8 cellular contexts compared by ENCODE assay signal in the genomic region with DNA sequence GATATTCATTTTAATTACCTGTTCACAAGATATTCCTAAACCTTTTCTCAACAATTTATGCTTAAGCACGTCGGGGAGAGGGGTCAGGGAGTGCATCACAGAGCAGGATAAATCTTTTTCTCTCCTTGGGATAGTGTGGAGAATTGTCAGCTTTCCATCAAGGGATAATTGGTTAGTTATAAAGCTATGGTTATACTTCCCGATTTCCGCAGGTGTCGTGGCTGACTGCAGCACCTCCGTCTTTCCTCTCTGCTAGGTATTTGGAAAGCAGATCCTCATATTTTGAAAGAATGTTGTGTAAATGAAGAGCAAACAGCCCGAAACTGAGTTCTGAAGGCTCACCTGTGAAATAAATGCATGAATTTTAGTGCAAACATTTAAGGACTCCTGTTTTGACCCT. TPM values are rescaled to one million over a fixed set of nuclear protein-coding genes. Genes with fewer than 3 reads are reported as not detected.
DNase-seq lines count a peak whose midpoint lies in the region; ATAC-seq, FAIRE-seq and TF ChIP-seq lines count a peak whose summit lies in the region.

No MANE protein-coding gene starts in this region.

- H3K27ac ChIP-seq in mesendoderm (ENCODE audit: low read depth, low read length): no peak overlapping the region

- H3K56ac ChIP-seq in mesendoderm (ENCODE audit: low read length): no peak overlapping the region

- WGBS in mesendoderm (ENCODE audit: extremely low coverage, insufficient coverage, low lambda C conversion rate): no CpG with 5 or more reads among the region's 7 CpGs

- H3K4me1 Mint-ChIP-seq in MCF 10A (ENCODE audit: insufficient read depth, unreplicated experiment): no peaks in the 10 kb centered on the region

- no peak overlapping the region for H3K23ac ChIP-seq in mesendoderm (ENCODE audit: low read length)

- no peaks in the 10 kb centered on the region for H3K27me3 Mint-ChIP-seq in MCF 10A (ENCODE audit: insufficient read depth, unreplicated experiment)

- ATAC-seq in left cardiac atrium: peak; percentile 1 to 6

- H3K4me3 Mint-ChIP-seq in MCF 10A (ENCODE audit: unreplicated experiment): peak overlapping the region; percentile 91

- no peaks in the 10 kb centered on the region for H3K27me3 ChIP-seq in mesendoderm (ENCODE audit: insufficient read depth, low read length, poor library complexity)

- BruUV-seq in MCF 10A (replicated peaks; lab: Mats Ljungman, UMichigan): TSS peak; percentile 63

- peak overlapping the region; percentile 95 for H3K27ac Mint-ChIP-seq in MCF 10A (ENCODE audit: low read depth, unreplicated experiment)

- H3K9ac ChIP-seq in mesendoderm (ENCODE audit: low read length): peak overlapping the region; percentile 74

- POLR2A ChIA-PET in MCF 10A (lab: Yijun Ruan, JAX): interaction anchor here (0.8 to 2.1 kb wide), 16 partner anchors 8 to 169 kb away, joined by 3 to 10 read pairs (median 4); a partner anchor contains a TSS

- CTCF ChIA-PET in MCF 10A (lab: Yijun Ruan, JAX): interaction anchor here (1.0 to 1.3 kb wide), 4 partner anchors 163 to 169 kb away, joined by 3 to 6 read pairs (median 4); no protein-coding TSS in a partner anchor

- no peaks in the 10 kb centered on the region for H3K79me2 ChIP-seq in mesendoderm (ENCODE audit: control insufficient read depth, insufficient read depth, low read length)

- H3K4me2 ChIP-seq in mesendoderm (ENCODE audit: low read length): peak overlapping the region; percentile 65

- no peak overlapping the region for H2BK5ac ChIP-seq in mesendoderm (ENCODE audit: low read length)

- no peak overlapping the region for H3K4me3 ChIP-seq in mesendoderm (ENCODE audit: low read length)

- intact Hi-C loops in left cardiac atrium (cut with DNase I): no loop called here
- intact Hi-C loops in cardiac septum (cut with DNase I): loop anchor here (5.0 kb wide), 1 partner anchor 162 kb away; no protein-coding TSS in a partner anchor
- intact Hi-C loops in MCF 10A (cut with micrococcal nuclease): loop anchor here (5.0 kb wide), 1 partner anchor 167 kb away; no protein-coding TSS in a partner anchor

- FAIRE-seq in HTR-8/SVneo (lab: Jason Lieb, UNC): no peak

- no peak overlapping the region for H3K18ac ChIP-seq in mesendoderm (ENCODE audit: low read length)

- H4K8ac ChIP-seq in mesendoderm (ENCODE audit: low read depth, low read length): no peak overlapping the region

- H3K4me1 ChIP-seq in mesendoderm (ENCODE audit: control insufficient read depth, low read depth, low read length): no peaks in the 10 kb centered on the region

- H3K36me3 ChIP-seq in mesendoderm (ENCODE audit: control insufficient read depth, insufficient read depth, low read length): no peaks in the 10 kb centered on the region

- no peaks in the 10 kb centered on the region for H3K79me1 ChIP-seq in mesendoderm (ENCODE audit: low read length)

- no peak overlapping the region for H4K5ac ChIP-seq in mesendoderm (ENCODE audit: low read length)

- H2BK15ac ChIP-seq in mesendoderm (replicated peaks; ENCODE audit: low read depth): no peak overlapping the region

- no peak for TF ChIP-seq CTCF in MCF 10A (IDR thresholded peaks at IDR 0.05; ENCODE audit: unreplicated experiment)

- no peak overlapping the region for H2AK5ac ChIP-seq in mesendoderm (ENCODE audit: low read length)

- H3K9me3 Mint-ChIP-seq in MCF 10A (ENCODE audit: unreplicated experiment): no peaks in the 10 kb centered on the region

- H3K36me3 Mint-ChIP-seq in MCF 10A (ENCODE audit: insufficient read depth, unreplicated experiment): peaks cover 17% of the 10 kb centered on the region

- H3K4ac ChIP-seq in mesendoderm (ENCODE audit: low read depth, low read length): no peak overlapping the region

- DNase-seq in left cardiac atrium (no peak), cardiac septum (ENCODE audit: low spot score) (no peak), MCF 10A (ENCODE audit: unreplicated experiment) (peak; percentile 2), mesendoderm (no peak), HPDE6-E6E7 (ENCODE audit: extremely low spot score) (no peak), HTR-8/SVneo (ENCODE audit: insufficient read length, low spot score) (no peak), hippocampal formation (lab: John Stamatoyannopoulos, UW) (no peak)
- no peak for DNase-seq in stimulated activated naive CD4-positive, alpha-beta T cell treated with Interleukin-2 at 50 U/mL for 16 hours (lab: John Stamatoyannopoulos, UW)

- no peak overlapping the region for H2BK120ac ChIP-seq in mesendoderm (ENCODE audit: low read depth, low read length)

RNA-seq across cellular contexts. Expression of a gene that starts 0.8 kb away (rescaled TPM):
- total RNA-seq in left cardiac atrium (10 to 100 TPM in 1 of 2 donors, 1 to 10 TPM in 1; 6.4 to 10.1 TPM), cardiac septum (7.9 TPM), MCF 10A (2022) (13.0 and 16.6 TPM in 2 replicates)
- polyA plus RNA-seq in mesendoderm (2013, experiment 1 of 2): 6.7 TPM
- polyA plus RNA-seq in mesendoderm (2013, experiment 2 of 2): 7.0 TPM

Comparison
In these comparisons a context has a peak if more than half of its experiments do, and no peak if none do; other contexts are left out.
1. intact Hi-C loops: an anchor here in cardiac septum (5.0 kb wide) and MCF 10A (5.0 kb wide); none called in left cardiac atrium.